Comparison of ENCODE assay signal across 14 cellular contexts in genomic region chr2:173150087-173150486, GRCh38.
DNase-seq lines count a peak whose midpoint lies in the region; ATAC-seq and TF ChIP-seq lines count a peak whose summit lies in the region.
"Had no signal": no experiment of that assay in that cellular context is flagged by ENCODE, and none has a peak within 500 bp of the region (broad histone marks: within the 10 kb centered on the region; RNA-seq: fewer than 3 reads in every experiment).

No MANE protein-coding gene starts in this region.

- no peak overlapping the region for H3K4me3 Mint-ChIP-seq in activated CD8-positive, alpha-beta T cell treated with anti-CD3 and anti-CD28 coated beads for 36 hours
- no peak overlapping the region for H3K4me3 Mint-ChIP-seq in mesothelial cell of epicardium
- H3K4me3 Mint-ChIP-seq: dendritic cell treated with granulocyte-macrophage colony-stimulating factor and Interleukin-4, amounts not matched to agents 40 ng/mL and 50 ng/mL, for 4 days had no signal

- no peaks in the 10 kb centered on the region for H3K27me3 ChIP-seq in heart right ventricle
- H3K27me3 ChIP-seq in right atrium auricular region = no peaks in the 10 kb centered on the region

- DNase-seq in heart right ventricle (no peak), right atrium auricular region (ENCODE audit: low spot score) (no peak), fibroblast of villous mesenchyme (ENCODE audit: low read depth) (peak; percentile 77), mesothelial cell of epicardium (ENCODE audit: low spot score in 2 of 2, unreplicated experiment in 2 of 2) (no peak), coronary artery (ENCODE audit: low spot score) (no peak)
- no peak for DNase-seq in activated CD8-positive, alpha-beta T cell treated with anti-CD3 and anti-CD28 coated beads for 36 hours
- DNase-seq: NCI-H345, occipital lobe, WERI-Rb-1 had no signal

- H3K36me3 Mint-ChIP-seq in activated CD8-positive, alpha-beta T cell treated with anti-CD3 and anti-CD28 coated beads for 36 hours (ENCODE audit: low read depth) = no peaks in the 10 kb centered on the region
- H3K36me3 Mint-ChIP-seq in mesothelial cell of epicardium = peaks cover 8% of the 10 kb centered on the region
- H3K36me3 Mint-ChIP-seq: CD4-positive, CD25-positive, alpha-beta regulatory T cell had no signal

- POLR2A ChIA-PET in activated CD8-positive, alpha-beta T cell treated with anti-CD3 and anti-CD28 coated beads for 36 hours (lab: Charles Lee) = no interaction called here

- 53 to 59% methylated on average over 2 of the region's 2 CpGs for WGBS in heart right ventricle, 2 donors

- peak in 5 of 8 donors; percentile 39 to 56 (median 49) for ATAC-seq in heart right ventricle
- no peak for ATAC-seq in activated CD8-positive, alpha-beta T cell treated with anti-CD3 and anti-CD28 coated beads for 36 hours
- ATAC-seq in GM21825 (IDR thresholded peaks at IDR 0.05; ENCODE audit: unreplicated experiment) = no peak
- no peak for ATAC-seq in GM18873 (IDR thresholded peaks at IDR 0.05; ENCODE audit: low FRiP score, unreplicated experiment)

- H3K4me1 ChIP-seq in heart right ventricle (peaks cover 0 to 83% (median 55%) of the 10 kb centered on the region in 9 donors), right atrium auricular region (peaks cover 0 to 41% of the 10 kb centered on the region in 2 donors)

- H3K27ac ChIP-seq in heart right ventricle (peak overlapping the region in 6 of 10 donors; percentile 10 to 65 (median 30)), right atrium auricular region (peak overlapping the region in 1 of 2 donors; percentile 39), coronary artery (no peak overlapping the region)
- H3K27ac ChIP-seq: HL-60, WERI-Rb-1 had no signal

- CTCF ChIA-PET in activated CD8-positive, alpha-beta T cell treated with anti-CD3 and anti-CD28 coated beads for 36 hours (lab: Charles Lee) = no interaction called here

- H3K36me3 ChIP-seq in heart right ventricle (no peaks in the 10 kb centered on the region), right atrium auricular region (no peaks in the 10 kb centered on the region)
- H3K36me3 ChIP-seq: WERI-Rb-1 had no signal

- peaks cover 52% of the 10 kb centered on the region for H3K4me1 Mint-ChIP-seq in activated CD8-positive, alpha-beta T cell treated with anti-CD3 and anti-CD28 coated beads for 36 hours (ENCODE audit: low read depth)
- peaks cover 4% of the 10 kb centered on the region for H3K4me1 Mint-ChIP-seq in mesothelial cell of epicardium

- H3K9me3 ChIP-seq in heart right ventricle (no peaks in the 10 kb centered on the region), right atrium auricular region (no peaks in the 10 kb centered on the region)

- peaks cover 2% of the 10 kb centered on the region for H3K9me3 Mint-ChIP-seq in activated CD8-positive, alpha-beta T cell treated with anti-CD3 and anti-CD28 coated beads for 36 hours
- peaks cover 8% of the 10 kb centered on the region for H3K9me3 Mint-ChIP-seq in mesothelial cell of epicardium

- intact Hi-C loops in heart right ventricle (cut with DNase I) = no loop called here
- intact Hi-C loops in activated CD8-positive, alpha-beta T cell treated with anti-CD3 and anti-CD28 coated beads for 36 hours (cut with micrococcal nuclease) = no loop called here

- H3K27ac Mint-ChIP-seq in activated CD8-positive, alpha-beta T cell treated with anti-CD3 and anti-CD28 coated beads for 36 hours = peak overlapping the region; percentile 73
- no peak overlapping the region for H3K27ac Mint-ChIP-seq in mesothelial cell of epicardium
- H3K27ac Mint-ChIP-seq: CD4-positive, CD25-positive, alpha-beta regulatory T cell; dendritic cell treated with granulocyte-macrophage colony-stimulating factor and Interleukin-4, amounts not matched to agents 40 ng/mL and 50 ng/mL, for 4 days had no signal

- no peak overlapping the region for H3K4me3 ChIP-seq in heart right ventricle
- H3K4me3 ChIP-seq in right atrium auricular region = no peak overlapping the region
- H3K4me3 ChIP-seq in fibroblast of villous mesenchyme (ENCODE audit: low read depth, low read length) = no peak overlapping the region
- H3K4me3 ChIP-seq in coronary artery = no peak overlapping the region

- H3K27me3 Mint-ChIP-seq in activated CD8-positive, alpha-beta T cell treated with anti-CD3 and anti-CD28 coated beads for 36 hours = no peaks in the 10 kb centered on the region
- no peaks in the 10 kb centered on the region for H3K27me3 Mint-ChIP-seq in mesothelial cell of epicardium (ENCODE audit: low read depth)
- H3K27me3 Mint-ChIP-seq: dendritic cell treated with granulocyte-macrophage colony-stimulating factor and Interleukin-4, amounts not matched to agents 40 ng/mL and 50 ng/mL, for 4 days had no signal

- TF ChIP-seq CTCF in heart right ventricle (IDR thresholded peaks at IDR 0.05) (no peak), right atrium auricular region (IDR thresholded peaks at IDR 0.05) (no peak), fibroblast of villous mesenchyme (IDR thresholded peaks at IDR 0.05; ENCODE audit: insufficient read depth, low read depth, low read length) (no peak), mesothelial cell of epicardium (IDR thresholded peaks at IDR 0.05; ENCODE audit: unreplicated experiment) (no peak), coronary artery (IDR thresholded peaks at IDR 0.05) (no peak)
- no peak for TF ChIP-seq CTCF in activated CD8-positive, alpha-beta T cell treated with anti-CD3 and anti-CD28 coated beads for 36 hours (IDR thresholded peaks at IDR 0.05)

Comparison
In these comparisons a context has a peak if more than half of its experiments do, and no peak if none do; other contexts are left out.
1. ATAC-seq: peak in heart right ventricle (5 of 8); none in activated CD8-positive, alpha-beta T cell treated with anti-CD3 and anti-CD28 coated beads for 36 hours (single experiment), GM21825 (single experiment) and GM18873 (single experiment).
2. H3K27ac ChIP-seq: peak in heart right ventricle (6 of 10); none in coronary artery (0 of 2).